Comparison of ENCODE assay signal across 8 cellular contexts in the genomic region with DNA sequence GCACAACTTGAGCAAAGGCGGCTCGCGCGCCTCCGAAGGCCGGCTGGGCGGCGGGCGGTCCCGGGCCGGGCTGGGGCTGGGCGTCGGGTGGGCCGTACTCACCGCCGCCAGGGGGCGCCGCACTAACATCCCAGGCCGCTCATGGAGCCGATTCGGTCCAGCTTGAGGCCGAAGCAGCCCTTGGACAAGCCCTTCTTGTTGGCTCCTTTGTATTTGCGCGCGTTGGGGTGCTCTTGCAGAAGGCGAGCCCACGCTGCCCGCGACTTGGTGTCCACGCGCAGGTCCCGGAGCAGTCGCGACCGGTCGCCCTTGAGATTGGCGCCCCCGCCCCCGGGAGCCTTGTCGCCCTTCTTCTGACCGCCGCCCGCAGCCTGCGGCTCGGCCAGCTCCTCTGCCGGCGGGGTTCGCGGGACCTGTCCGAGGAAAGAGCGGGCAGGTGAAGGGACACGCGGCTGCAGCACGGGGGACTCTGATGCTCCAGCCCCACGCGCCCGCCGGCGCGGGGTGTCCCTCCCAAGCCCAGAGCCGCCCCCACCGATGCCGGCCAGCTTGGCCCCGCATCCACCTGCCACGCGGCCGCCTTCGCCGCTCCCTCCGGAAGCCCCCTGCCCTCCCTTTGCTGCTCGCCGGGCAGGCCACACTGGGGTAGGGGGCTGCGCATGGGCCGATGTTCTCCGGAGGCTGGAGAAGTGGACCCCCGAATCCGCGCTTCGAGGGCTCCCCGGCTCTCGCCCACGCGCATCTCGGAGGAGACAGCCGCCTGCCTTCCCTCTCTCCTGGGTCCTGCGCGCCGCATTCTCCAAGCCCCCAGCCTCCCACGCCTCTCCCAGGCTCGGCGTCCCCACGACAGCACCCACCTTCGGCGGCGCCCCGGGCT. TPM values are rescaled to one million over a fixed set of nuclear protein-coding genes. Genes with fewer than 3 reads are reported as not detected.
DNase-seq lines count a peak whose midpoint lies in the region; ATAC-seq and TF ChIP-seq lines count a peak whose summit lies in the region.

No MANE protein-coding gene starts in this region.

- no peak for ATAC-seq in GM21447 (IDR thresholded peaks at IDR 0.05; ENCODE audit: unreplicated experiment)

- no peaks in the 10 kb centered on the region for H3K79me2 ChIP-seq in SK-N-SH (ENCODE audit: insufficient read depth)

- no peaks in the 10 kb centered on the region for H3F3A ChIP-seq in SK-N-SH (replicated peaks; ENCODE audit: insufficient read depth)

- POLR2A ChIA-PET in SK-N-SH (lab: Yijun Ruan, JAX) = interaction anchor here (0.9 kb wide), 1 partner anchor 36 kb away, joined by 3 read pairs; a partner anchor contains a TSS

- DNase-seq in HuH-7.5 (ENCODE audit: low spot score) = peak; percentile 89
- DNase-seq in SK-N-SH = peak; percentile 96
- peak; percentile 86 for DNase-seq in glomerular visceral epithelial cell (ENCODE audit: extremely low spot score)
- DNase-seq in occipital lobe (lab: John Stamatoyannopoulos, UW) = peak; percentile 47

- H3K27ac Mint-ChIP-seq in activated naive CD4-positive, alpha-beta T cell treated with anti-CD3 and anti-CD28 coated beads, Interleukin-2, amount 50 U/mL, for 24 hours = no peak overlapping the region

- H3K9ac ChIP-seq in SK-N-SH (no peak overlapping the region), subcutaneous abdominal adipose tissue (ENCODE audit: low read length in 5 of 5) (no peak overlapping the region)

- H3K4me1 Mint-ChIP-seq in activated naive CD4-positive, alpha-beta T cell treated with anti-CD3 and anti-CD28 coated beads, Interleukin-2, amount 50 U/mL, for 24 hours = peaks cover 12% of the 10 kb centered on the region

- peak; percentile 86 for TF ChIP-seq CTCF in GM12874 (IDR thresholded peaks at IDR 0.05; ENCODE audit: insufficient read depth, low read depth, low read length)
- peak; percentile 79 for TF ChIP-seq CTCF in SK-N-SH (IDR thresholded peaks at IDR 0.05)

- under 1% methylated on average over 19 of the region's 96 CpGs for WGBS in SK-N-SH (ENCODE audit: low lambda C conversion rate)

- H3K27me3 ChIP-seq in SK-N-SH (ENCODE audit: insufficient read depth) = peaks cover 41% of the 10 kb centered on the region
- H3K27me3 ChIP-seq in subcutaneous abdominal adipose tissue (ENCODE audit: control insufficient read depth in 5 of 5, insufficient read depth in 4 of 5, low read length in 5 of 5) = peaks cover 36 to 80% (median 63%) of the 10 kb centered on the region in 5 donors

- H3K9me3 ChIP-seq in SK-N-SH (no peaks in the 10 kb centered on the region), subcutaneous abdominal adipose tissue (ENCODE audit: control insufficient read depth in 5 of 5, low read length in 5 of 5) (no peaks in the 10 kb centered on the region)

- H3K36me3 ChIP-seq in SK-N-SH (replicated peaks in 1 of 2; ENCODE audit: control insufficient read depth in 1 of 2, insufficient read depth in 2 of 2, low read length in 1 of 2) = no peaks in the 10 kb centered on the region
- H3K36me3 ChIP-seq in subcutaneous abdominal adipose tissue (ENCODE audit: control insufficient read depth in 5 of 5, insufficient read depth in 5 of 5, low read length in 5 of 5) = no peaks in the 10 kb centered on the region

- H3K4me1 ChIP-seq in SK-N-SH (ENCODE audit: control insufficient read depth in 1 of 2, insufficient read depth in 2 of 2, low read depth in 1 of 2, low read length in 1 of 2) = peaks cover 0 to 20% of the 10 kb centered on the region in 2 experiments; a peak in 1 of 4 replicates
- peaks cover 0 to 29% (median 23%) of the 10 kb centered on the region in 5 donors for H3K4me1 ChIP-seq in subcutaneous abdominal adipose tissue (ENCODE audit: control insufficient read depth in 5 of 5, insufficient read depth in 5 of 5, low read length in 5 of 5)

- H3K36me3 Mint-ChIP-seq in activated naive CD4-positive, alpha-beta T cell treated with anti-CD3 and anti-CD28 coated beads, Interleukin-2, amount 50 U/mL, for 24 hours = no peaks in the 10 kb centered on the region

- CTCF ChIA-PET in SK-N-SH (lab: Yijun Ruan, JAX) = interaction anchor here (0.6 to 14.3 kb wide), 82 partner anchors 9 to 613 kb away, joined by 3 to 214 read pairs (median 4); a partner anchor contains a TSS

- no peak for TF ChIP-seq EP300 in SK-N-SH (IDR thresholded peaks at IDR 0.05; ENCODE audit: borderline replicate concordance in 1 of 2, low read depth in 1 of 2, low read length in 1 of 2)

- H3K9me3 Mint-ChIP-seq in activated naive CD4-positive, alpha-beta T cell treated with anti-CD3 and anti-CD28 coated beads, Interleukin-2, amount 50 U/mL, for 24 hours = no peaks in the 10 kb centered on the region

- no peaks in the 10 kb centered on the region for H4K20me1 ChIP-seq in SK-N-SH (ENCODE audit: insufficient read depth)

- peak overlapping the region; percentile 74 for H3K4me3 Mint-ChIP-seq in activated naive CD4-positive, alpha-beta T cell treated with anti-CD3 and anti-CD28 coated beads, Interleukin-2, amount 50 U/mL, for 24 hours

- H3K4me2 ChIP-seq in SK-N-SH = peak overlapping the region; percentile 97

- peak; percentile 73 for TF ChIP-seq RAD21 in SK-N-SH (IDR thresholded peaks at IDR 0.05; ENCODE audit: low read length)

- no peak overlapping the region for H3K27ac ChIP-seq in SK-N-SH (ENCODE audit: low read depth in 2 of 2, low read length in 1 of 2)
- no peak overlapping the region for H3K27ac ChIP-seq in subcutaneous abdominal adipose tissue (ENCODE audit: low read depth, low read length)

- H3K27me3 Mint-ChIP-seq in activated naive CD4-positive, alpha-beta T cell treated with anti-CD3 and anti-CD28 coated beads, Interleukin-2, amount 50 U/mL, for 24 hours = peaks cover 30% of the 10 kb centered on the region

- peak overlapping the region; percentile 45 to 62 for H3K4me3 ChIP-seq in SK-N-SH (ENCODE audit: low read depth in 2 of 2, low read length in 1 of 2)
- peak overlapping the region in 4 of 5 donors; percentile 49 to 63 (median 54) for H3K4me3 ChIP-seq in subcutaneous abdominal adipose tissue (ENCODE audit: low read depth in 1 of 5, low read length in 5 of 5)

- peak overlapping the region; percentile 81; the same call in 1 of the 2 replicates for H2AFZ ChIP-seq in SK-N-SH (ENCODE audit: low read depth)

- H3K9me2 ChIP-seq in SK-N-SH = no peaks in the 10 kb centered on the region

TF ChIP-seq in SK-N-SH, 30 proteins besides CTCF, POLR2A, EP300 and RAD21:
- TF ChIP-seq SMC3 (IDR thresholded peaks at IDR 0.05; ENCODE audit: low read depth, low read length) = peak; percentile 92
- TF ChIP-seq SIN3A (IDR thresholded peaks at IDR 0.05; ENCODE audit: borderline replicate concordance, low read depth, low read length) = no peak
- no peak for TF ChIP-seq RFX5 (IDR thresholded peaks at IDR 0.05; ENCODE audit: low read length)
- no peak for TF ChIP-seq POLR2AphosphoS5 (IDR thresholded peaks at IDR 0.05; ENCODE audit: low read depth, low read length)

RNA-seq across cellular contexts. Expression of a gene that starts 0.7 kb away (rescaled TPM):
- polyA plus RNA-seq in SK-N-SH (2012; rRNA removed) = not detected in 2 replicates
- polyA plus RNA-seq in SK-N-SH (2012; cell fraction: cytosol; rRNA removed) = not detected in 2 replicates
- polyA plus RNA-seq in SK-N-SH (2012; cell fraction: nucleus; rRNA removed) = 0.11 and 0.17 TPM in 2 replicates
- not detected for total RNA-seq in occipital lobe

RNA-seq across cellular contexts. Expression of a gene that starts 36.0 kb away (rescaled TPM):
- 16.4 and 17.9 TPM in 2 replicates for polyA plus RNA-seq in SK-N-SH (2012; rRNA removed)
- polyA plus RNA-seq in SK-N-SH (2012; cell fraction: cytosol; rRNA removed) = 7.1 and 10.7 TPM in 2 replicates
- polyA plus RNA-seq in SK-N-SH (2012; cell fraction: nucleus; rRNA removed) = 48.6 and 53.9 TPM in 2 replicates
- 37.6 TPM for total RNA-seq in occipital lobe
